Comparison of ENCODE assay signal across 8 cellular contexts in the genomic region with DNA sequence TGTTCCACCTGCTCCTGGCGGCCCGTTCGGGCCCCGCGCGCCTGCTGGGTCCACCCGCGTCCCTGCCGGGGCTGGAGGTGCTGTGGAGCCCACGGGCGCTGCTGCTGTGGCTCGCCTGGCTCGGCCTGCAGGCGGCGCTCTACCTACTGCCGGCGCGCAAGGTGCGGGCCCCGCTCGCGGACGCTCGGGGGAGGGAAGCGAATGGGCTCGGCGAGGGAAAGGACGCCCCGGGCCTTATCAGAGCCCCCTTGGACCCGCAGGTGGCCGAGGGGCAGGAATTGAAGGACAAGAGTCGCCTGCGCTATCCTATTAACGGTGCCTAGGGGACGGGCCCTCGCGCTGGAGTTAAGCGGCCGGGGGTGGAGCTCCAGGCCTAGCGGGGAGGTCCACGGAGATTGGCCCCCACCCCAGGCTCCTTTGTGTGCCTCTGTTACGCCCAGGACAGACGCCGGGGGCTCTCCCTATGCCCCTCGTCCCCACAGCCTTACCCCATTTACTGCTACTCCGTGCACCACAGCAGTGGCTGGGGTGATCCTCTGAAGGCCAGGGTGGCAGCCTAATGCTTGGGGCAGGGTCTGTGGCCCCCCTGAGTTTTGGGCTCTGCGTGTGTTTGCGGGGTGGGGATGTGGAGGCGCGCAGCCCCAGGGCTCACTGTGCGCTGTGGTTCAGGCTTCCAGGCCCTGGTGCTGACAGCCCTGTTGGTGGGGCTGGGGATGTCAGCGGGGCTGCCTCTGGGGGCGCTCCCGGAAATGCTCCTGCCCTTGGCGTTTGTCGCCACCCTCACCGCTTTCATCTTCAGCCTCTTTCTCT. TPM values are rescaled to one million over a fixed set of nuclear protein-coding genes. Genes with fewer than 3 reads are reported as not detected.
DNase-seq lines count a peak whose midpoint lies in the region; ATAC-seq, FAIRE-seq and TF ChIP-seq lines count a peak whose summit lies in the region.

No MANE protein-coding gene starts in this region.

- peak overlapping the region; percentile 72 for H3K27ac Mint-ChIP-seq in activated T-helper 2 cell treated with anti-CD3 and anti-CD28 coated beads, Interferon-gamma antibody, Interleukin-2, Interleukin-4, amounts not matched to agents 10 μg/mL and 5 μg/mL and 100 μg/mL, durations not matched to agents 14 hours and 24 hours and 36 hours
- H3K27ac Mint-ChIP-seq in type B pancreatic cell = peak overlapping the region; percentile 91

- POLR2A ChIA-PET in HEK293T (lab: Yijun Ruan, JAX) = interaction anchor here (0.9 to 4.2 kb wide), 15 partner anchors 9 to 1176 kb away, joined by 3 to 35 read pairs (median 6); a partner anchor contains a TSS

- no peaks in the 10 kb centered on the region for H3K27me3 ChIP-seq in NT2/D1 (ENCODE audit: insufficient read depth, insufficient read length)

- H3K9me3 ChIP-seq in NT2/D1 (ENCODE audit: insufficient read depth, low read length) = no peaks in the 10 kb centered on the region

- H3K4me1 ChIP-seq in NT2/D1 (ENCODE audit: insufficient read depth, insufficient read length) = peaks cover 22% of the 10 kb centered on the region

- H3K4me3 ChIP-seq in NT2/D1 (ENCODE audit: insufficient read length, low read depth) = peak overlapping the region; percentile 78

- H3K4me3 Mint-ChIP-seq in activated T-helper 2 cell treated with anti-CD3 and anti-CD28 coated beads, Interferon-gamma antibody, Interleukin-2, Interleukin-4, amounts not matched to agents 10 μg/mL and 5 μg/mL and 100 μg/mL, durations not matched to agents 14 hours and 24 hours and 36 hours (ENCODE audit: low read depth) = peak overlapping the region; percentile 88
- H3K4me3 Mint-ChIP-seq in type B pancreatic cell = peak overlapping the region; percentile 87

- no peaks in the 10 kb centered on the region for H3K27me3 Mint-ChIP-seq in activated T-helper 2 cell treated with anti-CD3 and anti-CD28 coated beads, Interferon-gamma antibody, Interleukin-2, Interleukin-4, amounts not matched to agents 10 μg/mL and 5 μg/mL and 100 μg/mL, durations not matched to agents 14 hours and 24 hours and 36 hours (ENCODE audit: low read depth)
- H3K27me3 Mint-ChIP-seq in type B pancreatic cell = peaks cover 7% of the 10 kb centered on the region

- H3K9ac ChIP-seq in NT2/D1 (ENCODE audit: insufficient read length, low read depth) = peak overlapping the region; percentile 74

- CTCF ChIA-PET in HEK293T (lab: Yijun Ruan, JAX) = interaction anchor here (0.6 to 3.5 kb wide), 10 partner anchors 11 to 387 kb away, joined by 3 to 20 read pairs (median 5); a partner anchor contains a TSS

- peaks cover 53% of the 10 kb centered on the region for H3K36me3 ChIP-seq in NT2/D1 (ENCODE audit: insufficient read depth, insufficient read length, low read length)

- no peaks in the 10 kb centered on the region for H3K9me3 Mint-ChIP-seq in activated T-helper 2 cell treated with anti-CD3 and anti-CD28 coated beads, Interferon-gamma antibody, Interleukin-2, Interleukin-4, amounts not matched to agents 10 μg/mL and 5 μg/mL and 100 μg/mL, durations not matched to agents 14 hours and 24 hours and 36 hours
- H3K9me3 Mint-ChIP-seq in type B pancreatic cell = no peaks in the 10 kb centered on the region

- H3K4me1 Mint-ChIP-seq in activated T-helper 2 cell treated with anti-CD3 and anti-CD28 coated beads, Interferon-gamma antibody, Interleukin-2, Interleukin-4, amounts not matched to agents 10 μg/mL and 5 μg/mL and 100 μg/mL, durations not matched to agents 14 hours and 24 hours and 36 hours (ENCODE audit: low read depth) = peaks cover 25% of the 10 kb centered on the region
- H3K4me1 Mint-ChIP-seq in type B pancreatic cell (ENCODE audit: unreplicated experiment) = peaks cover 21% of the 10 kb centered on the region

- FAIRE-seq in frontal cortex (lab: Jason Lieb, UNC) = no peak

- intact Hi-C loops in activated T-helper 2 cell treated with anti-CD3 and anti-CD28 coated beads, Interferon-gamma antibody, Interleukin-2, Interleukin-4, amounts not matched to agents 10 μg/mL and 5 μg/mL and 100 μg/mL, durations not matched to agents 14 hours and 24 hours and 36 hours (cut with micrococcal nuclease) = loop anchor here (5.0 to 10.0 kb wide), 4 partner anchors 85 to 462 kb away; a partner anchor contains a TSS

- ATAC-seq in omental fat pad (ENCODE audit: low FRiP score) = peak; percentile 38

- TF ChIP-seq CTCF in omental fat pad (IDR thresholded peaks at IDR 0.05) (peak in 1 of 3 donors; percentile 28), type B pancreatic cell (conservative IDR thresholded peaks at IDR 0.05) (peak; percentile 94)

- H3K36me3 Mint-ChIP-seq in activated T-helper 2 cell treated with anti-CD3 and anti-CD28 coated beads, Interferon-gamma antibody, Interleukin-2, Interleukin-4, amounts not matched to agents 10 μg/mL and 5 μg/mL and 100 μg/mL, durations not matched to agents 14 hours and 24 hours and 36 hours (ENCODE audit: low read depth) = peaks cover 27% of the 10 kb centered on the region
- peaks cover 2% of the 10 kb centered on the region for H3K36me3 Mint-ChIP-seq in type B pancreatic cell

- DNase-seq in DMS79 treated with DMSO at 0.1 percent for 48 hours (lab: John Stamatoyannopoulos, UW) = peak; percentile 48
- DNase-seq in HEK293T (ENCODE audit: extremely low spot score) = peak; percentile 64
- no peak for DNase-seq in NT2/D1 (ENCODE audit: low read depth, low spot score)
- peak; percentile 73 for DNase-seq in activated T-helper 2 cell treated with anti-CD3 and anti-CD28 coated beads, Interferon-gamma antibody, Interleukin-2, Interleukin-4, amounts not matched to agents 10 μg/mL and 5 μg/mL and 100 μg/mL, durations not matched to agents 14 hours and 24 hours and 36 hours (ENCODE audit: low spot score)
- peak; percentile 73 for DNase-seq in frontal cortex (ENCODE audit: low spot score in 2 of 2)
- DNase-seq in omental fat pad (ENCODE audit: low spot score) = no peak
- DNase-seq in type B pancreatic cell (ENCODE audit: extremely low spot score, unreplicated experiment) = no peak
- no peak for DNase-seq in T1000 (lab: John Stamatoyannopoulos, UW)

TF ChIP-seq in HEK293T, 16 proteins besides CTCF, POLR2A, EP300 and RAD21:
- TF ChIP-seq HDGF (IDR thresholded peaks at IDR 0.05; ENCODE audit: borderline replicate concordance) (no peak), L3MBTL2 (conservative IDR thresholded peaks at IDR 0.05) (no peak), ARNT (IDR thresholded peaks at IDR 0.05) (no peak), TARDBP (IDR thresholded peaks at IDR 0.05) (peak; percentile 97)
- TF ChIP-seq, protein P1, sequence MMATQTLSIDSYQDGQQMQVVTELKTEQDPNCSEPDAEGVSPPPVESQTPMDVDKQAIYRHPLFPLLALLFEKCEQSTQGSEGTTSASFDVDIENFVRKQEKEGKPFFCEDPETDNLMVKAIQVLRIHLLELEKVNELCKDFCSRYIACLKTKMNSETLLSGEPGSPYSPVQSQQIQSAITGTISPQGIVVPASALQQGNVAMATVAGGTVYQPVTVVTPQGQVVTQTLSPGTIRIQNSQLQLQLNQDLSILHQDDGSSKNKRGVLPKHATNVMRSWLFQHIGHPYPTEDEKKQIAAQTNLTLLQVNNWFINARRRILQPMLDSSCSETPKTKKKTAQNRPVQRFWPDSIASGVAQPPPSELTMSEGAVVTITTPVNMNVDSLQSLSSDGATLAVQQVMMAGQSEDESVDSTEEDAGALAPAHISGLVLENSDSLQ (IDR thresholded peaks at IDR 0.05) = no peak

RNA-seq across cellular contexts. Expression of a gene that starts 1.1 kb away (rescaled TPM):
- 34.4 and 36.9 TPM in 2 replicates for total RNA-seq in activated T-helper 2 cell treated with anti-CD3 and anti-CD28 coated beads, Interferon-gamma antibody, Interleukin-2, Interleukin-4, amounts not matched to agents 10 μg/mL and 5 μg/mL and 100 μg/mL, durations not matched to agents 14 hours and 24 hours and 36 hours
- 54.6 TPM for total RNA-seq in frontal cortex
- 100 to 1,000 TPM in 1 of 4 donors, 10 to 100 TPM in 3; 44.8 to 345 (median 88.6) TPM for total RNA-seq in omental fat pad
- total RNA-seq in type B pancreatic cell (ENCODE audit: low replicate concordance) = 52.2 and 61.3 TPM in 2 replicates

RNA-seq across cellular contexts. Expression of a gene that starts 4.7 kb away (rescaled TPM):
- 11.3 and 12.8 TPM in 2 replicates for total RNA-seq in activated T-helper 2 cell treated with anti-CD3 and anti-CD28 coated beads, Interferon-gamma antibody, Interleukin-2, Interleukin-4, amounts not matched to agents 10 μg/mL and 5 μg/mL and 100 μg/mL, durations not matched to agents 14 hours and 24 hours and 36 hours
- total RNA-seq in frontal cortex (6.1 TPM), omental fat pad (10 to 100 TPM; 12.1 to 18.6 (median 15.3) TPM), type B pancreatic cell (ENCODE audit: low replicate concordance) (11.4 and 12.2 TPM in 2 replicates)

RNA-seq across cellular contexts. Expression of a gene that starts 9.2 kb away (rescaled TPM):
- total RNA-seq in activated T-helper 2 cell treated with anti-CD3 and anti-CD28 coated beads, Interferon-gamma antibody, Interleukin-2, Interleukin-4, amounts not matched to agents 10 μg/mL and 5 μg/mL and 100 μg/mL, durations not matched to agents 14 hours and 24 hours and 36 hours = 1,016 and 1,034 TPM in 2 replicates
- 251 TPM for total RNA-seq in frontal cortex
- 100 to 1,000 TPM; 612 to 842 (median 711) TPM for total RNA-seq in omental fat pad
- 758 and 795 TPM in 2 replicates for total RNA-seq in type B pancreatic cell (ENCODE audit: low replicate concordance)

RNA-seq across cellular contexts. Expression of a gene that starts 9.4 kb away (rescaled TPM):
- 66.6 and 67.1 TPM in 2 replicates for total RNA-seq in activated T-helper 2 cell treated with anti-CD3 and anti-CD28 coated beads, Interferon-gamma antibody, Interleukin-2, Interleukin-4, amounts not matched to agents 10 μg/mL and 5 μg/mL and 100 μg/mL, durations not matched to agents 14 hours and 24 hours and 36 hours
- 29.3 TPM for total RNA-seq in frontal cortex
- 10 to 100 TPM; 37.2 to 47.9 (median 43.2) TPM for total RNA-seq in omental fat pad
- 49.1 and 54.8 TPM in 2 replicates for total RNA-seq in type B pancreatic cell (ENCODE audit: low replicate concordance)

RNA-seq across cellular contexts. Expression of a gene that starts 16.7 kb away (rescaled TPM):
- total RNA-seq in activated T-helper 2 cell treated with anti-CD3 and anti-CD28 coated beads, Interferon-gamma antibody, Interleukin-2, Interleukin-4, amounts not matched to agents 10 μg/mL and 5 μg/mL and 100 μg/mL, durations not matched to agents 14 hours and 24 hours and 36 hours = 121 and 133 TPM in 2 replicates
- total RNA-seq in frontal cortex = 229 TPM
- total RNA-seq in omental fat pad = 100 to 1,000 TPM; 151 to 208 (median 192) TPM
- 96.3 and 104 TPM in 2 replicates for total RNA-seq in type B pancreatic cell (ENCODE audit: low replicate concordance)

Comparison
In these comparisons a context has a peak if more than half of its experiments do, and no peak if none do; other contexts are left out.
1. DNase-seq: peak in DMS79 treated with DMSO at 0.1 percent for 48 hours (single experiment), HEK293T (single experiment), activated T-helper 2 cell treated with anti-CD3 and anti-CD28 coated beads, Interferon-gamma antibody, Interleukin-2, Interleukin-4, amounts not matched to agents 10 μg/mL and 5 μg/mL and 100 μg/mL, durations not matched to agents 14 hours and 24 hours and 36 hours (single experiment) and frontal cortex (2 of 2); none in NT2/D1 (single experiment), omental fat pad (single experiment), type B pancreatic cell (single experiment) and T1000 (single experiment).